12 cellular contexts compared by ENCODE assay signal in genomic region chr9:71760901-71761300, GRCh38. TPM values are rescaled to one million over a fixed set of nuclear protein-coding genes. Genes with fewer than 3 reads are reported as not detected.
DNase-seq lines count a peak whose midpoint lies in the region; ATAC-seq lines count a peak whose summit lies in the region.
"Had no signal": no experiment of that assay in that cellular context is flagged by ENCODE, and none has a peak within 500 bp of the region (broad histone marks: within the 10 kb centered on the region; RNA-seq: fewer than 3 reads in every experiment).

No MANE protein-coding gene starts in this region.

- H3K4me3 Mint-ChIP-seq in central memory CD8-positive, alpha-beta T cell, result peak overlapping the region; percentile 3
- H3K4me3 Mint-ChIP-seq in naive thymus-derived CD8-positive, alpha-beta T cell, result peak overlapping the region in 6 of 10 donors; percentile 5 to 33 (median 24)

- peaks cover 89% of the 10 kb centered on the region for H3K4me1 Mint-ChIP-seq in central memory CD8-positive, alpha-beta T cell
- H3K4me1 Mint-ChIP-seq in naive thymus-derived CD8-positive, alpha-beta T cell, result peaks cover 47 to 93% (median 90%) of the 10 kb centered on the region in 4 donors

- H3K9ac ChIP-seq in HUES6 (ENCODE audit: low read length), result no peak overlapping the region

- H3K27ac Mint-ChIP-seq in central memory CD8-positive, alpha-beta T cell (ENCODE audit: low read depth), result peak overlapping the region; percentile 84
- peak overlapping the region in 3 of 10 donors; percentile 3 to 86 (median 40) for H3K27ac Mint-ChIP-seq in naive thymus-derived CD8-positive, alpha-beta T cell

- peak overlapping the region; percentile 3; the same call in 1 of the 2 replicates for H3K4me3 ChIP-seq in HUES6 (ENCODE audit: low read depth, low read length)

- peak overlapping the region; percentile 48; the same call in 1 of the 2 replicates for H3K27ac ChIP-seq in HUES6 (ENCODE audit: low read depth, low read length)

- peaks cover 88% of the 10 kb centered on the region for H3K4me1 ChIP-seq in HUES6 (ENCODE audit: control insufficient read depth, insufficient read depth, low read length)

- no peaks in the 10 kb centered on the region for H3K27me3 Mint-ChIP-seq in central memory CD8-positive, alpha-beta T cell
- no peaks in the 10 kb centered on the region for H3K27me3 Mint-ChIP-seq in naive thymus-derived CD8-positive, alpha-beta T cell
- H3K27me3 Mint-ChIP-seq: naive B cell had no signal

- peaks cover 19% of the 10 kb centered on the region for H3K36me3 Mint-ChIP-seq in central memory CD8-positive, alpha-beta T cell (ENCODE audit: insufficient read depth)
- peaks cover 0 to 8% (median 0%) of the 10 kb centered on the region in 3 donors for H3K36me3 Mint-ChIP-seq in naive thymus-derived CD8-positive, alpha-beta T cell
- H3K36me3 Mint-ChIP-seq: naive B cell had no signal

- POLR2A ChIA-PET in naive thymus-derived CD8-positive, alpha-beta T cell (lab: Charles Lee), result no interaction called here

- H3K36me3 ChIP-seq in HUES6 (ENCODE audit: control insufficient read depth, insufficient read depth, low read length), result no peaks in the 10 kb centered on the region

- no peaks in the 10 kb centered on the region for H3K9me3 Mint-ChIP-seq in central memory CD8-positive, alpha-beta T cell
- H3K9me3 Mint-ChIP-seq in naive thymus-derived CD8-positive, alpha-beta T cell, result no peaks in the 10 kb centered on the region
- H3K9me3 Mint-ChIP-seq: naive B cell had no signal

- H3K27me3 ChIP-seq in HUES6 (ENCODE audit: control insufficient read depth, insufficient read depth, low read length), result no peaks in the 10 kb centered on the region

- peak; percentile 68 for DNase-seq in DMS 273 (lab: John Stamatoyannopoulos, UW; ENCODE audit: unreplicated experiment)
- DNase-seq in central memory CD8-positive, alpha-beta T cell (ENCODE audit: low spot score in 2 of 2), result no peak
- no peak for DNase-seq in naive thymus-derived CD8-positive, alpha-beta T cell
- DNase-seq in cerebellar nuclear complex (lab: John Stamatoyannopoulos, UW), result no peak
- DNase-seq: activated CD4-positive, CD25-positive, alpha-beta regulatory T cell treated with anti-CD3 and anti-CD28 coated beads, Interleukin-2, amount 50 U/mL, for 72 hours; foreskin melanocyte; GF-D8; KG1; naive B cell had no signal

- ATAC-seq in central memory CD8-positive, alpha-beta T cell (replicated peaks; ENCODE audit: extremely low read depth, poor library complexity, severe bottlenecking), result no peak
- no peak for ATAC-seq in naive thymus-derived CD8-positive, alpha-beta T cell
- ATAC-seq in GM21526 (IDR thresholded peaks at IDR 0.05; ENCODE audit: low FRiP score, unreplicated experiment), result no peak
- ATAC-seq in HG02973 (IDR thresholded peaks at IDR 0.05; ENCODE audit: unreplicated experiment), result no peak

- H3K9me3 ChIP-seq in HUES6 (ENCODE audit: control insufficient read depth, insufficient read depth, low read depth, low read length), result no peaks in the 10 kb centered on the region

RNA-seq across cellular contexts. Expression of gene CEMIP2, which starts 7.4 kb away (rescaled TPM):
- total RNA-seq in naive thymus-derived CD8-positive, alpha-beta T cell, result 10 to 100 TPM; 67.5 to 71.9 TPM
- polyA plus RNA-seq in naive thymus-derived CD8-positive, alpha-beta T cell, result 10 to 100 TPM in 2 of 3 donors, 1 to 10 TPM in 1; 5.9 to 12.9 (median 10.2) TPM
